Comparison of ENCODE assay signal across 26 cellular contexts in genomic region chr4:735583-735982, GRCh38. TPM values are rescaled to one million over a fixed set of nuclear protein-coding genes. Genes with fewer than 3 reads are reported as not detected.
"Had no signal": no experiment of that assay in that cellular context is flagged by ENCODE, and none has a peak within 500 bp of the region (broad histone marks: within the 10 kb centered on the region; RNA-seq: fewer than 3 reads in every experiment).

No MANE protein-coding gene starts in this region.

- H3K27ac ChIP-seq: HL-60, KMS-11, SJCRH30 had no signal

- ATAC-seq: K562, SK-N-SH treated with all-trans-retinoic acid at 6 μM for 48 hours had no signal

- H3K27me3 Mint-ChIP-seq: IgD-negative memory B cell had no signal

- H3K9ac ChIP-seq: KMS-11 had no signal

- H3K9me3 Mint-ChIP-seq: IgD-negative memory B cell had no signal

- H3K4me3 Mint-ChIP-seq: IgD-negative memory B cell had no signal

- H3K27ac Mint-ChIP-seq: IgD-negative memory B cell had no signal

- FAIRE-seq: HTR-8/SVneo, K562, RCC 7860 had no signal

- H3K4me2 ChIP-seq: KMS-11 had no signal

- H3K4me1 ChIP-seq: SJCRH30 had no signal

- H3K27me3 ChIP-seq: SJCRH30 had no signal

- H3K4me3 ChIP-seq: K562, SJCRH30 had no signal

- DNase-seq: MV-4-11, NCI-H1048, NCI-H1105, NCI-H1417 treated with DMSO at 0.1 percent for 48 hours, NCI-H146, NCI-H187, NCI-H2029, NCI-H2081 treated with DMSO at 0.1 percent for 48 hours, NCI-H2171, NCI-H226, NCI-H446, NCI-H510A, NCI-H524 treated with DMSO at 0.1 percent for 48 hours, NCI-H69, NCI-H774, RPMI8226, SHP77 treated with DMSO at 0.1 percent for 48 hours, SJCRH30 had no signal

RNA-seq across cellular contexts. Expression of gene SLC49A3, which starts 46.6 kb away (rescaled TPM):
- total RNA-seq: MCF 10A, SJCRH30 had no signal
